Comparison of ENCODE assay signal across 8 cellular contexts in genomic region chr9:125749287-125749935, GRCh38. TPM values are rescaled to one million over a fixed set of nuclear protein-coding genes. Genes with fewer than 3 reads are reported as not detected.
A peak's percentile ranks its signal among the peaks of the same experiment; 100 is the strongest.
DNase-seq lines count a peak whose midpoint lies in the region; ATAC-seq and TF ChIP-seq lines count a peak whose summit lies in the region.

No MANE protein-coding gene starts in this region.

- H3K9me3 ChIP-seq in iPS-18c (ENCODE audit: control insufficient read depth, insufficient read depth, low read length) (no peaks in the 10 kb centered on the region), subcutaneous abdominal adipose tissue (ENCODE audit: control insufficient read depth in 5 of 5, low read length in 5 of 5) (no peaks in the 10 kb centered on the region), testis (no peaks in the 10 kb centered on the region)

- H3K4me1 ChIP-seq in subcutaneous abdominal adipose tissue (ENCODE audit: control insufficient read depth in 5 of 5, insufficient read depth in 5 of 5, low read length in 5 of 5), result peaks cover 3 to 41% (median 27%) of the 10 kb centered on the region in 5 donors
- H3K4me1 ChIP-seq in testis, result peaks cover 8% of the 10 kb centered on the region

- no peak overlapping the region for H3K27ac ChIP-seq in subcutaneous abdominal adipose tissue (ENCODE audit: low read depth, low read length)
- no peak overlapping the region for H3K27ac ChIP-seq in testis

- H3K9ac ChIP-seq in subcutaneous abdominal adipose tissue (ENCODE audit: low read length in 5 of 5), result peak overlapping the region in 1 of 5 donors; percentile 74

- H3K36me3 ChIP-seq in subcutaneous abdominal adipose tissue (ENCODE audit: control insufficient read depth in 5 of 5, insufficient read depth in 5 of 5, low read length in 5 of 5) (no peaks in the 10 kb centered on the region), testis (ENCODE audit: low read depth, missing control alignments) (no peaks in the 10 kb centered on the region)

- peaks cover 12% of the 10 kb centered on the region for H3K36me3 Mint-ChIP-seq in activated CD4-positive, alpha-beta memory T cell treated with anti-CD3 and anti-CD28 coated beads, Interleukin-2, amount 10 ng/mL, durations not matched to agents 7 days and 5 days (ENCODE audit: low read depth)
- peaks cover 9% of the 10 kb centered on the region for H3K36me3 Mint-ChIP-seq in activated CD4-positive, alpha-beta memory T cell treated with anti-CD3 and anti-CD28 coated beads for 36 hours
- H3K36me3 Mint-ChIP-seq in activated CD8-positive, alpha-beta T cell treated with anti-CD3 and anti-CD28 coated beads, Interleukin-2, amount 10 ng/mL, durations not matched to agents 7 days and 5 days (ENCODE audit: low read depth), result peaks cover 27% of the 10 kb centered on the region

- peaks cover 32% of the 10 kb centered on the region for H3K4me1 Mint-ChIP-seq in activated CD4-positive, alpha-beta memory T cell treated with anti-CD3 and anti-CD28 coated beads, Interleukin-2, amount 10 ng/mL, durations not matched to agents 7 days and 5 days
- H3K4me1 Mint-ChIP-seq in activated CD4-positive, alpha-beta memory T cell treated with anti-CD3 and anti-CD28 coated beads for 36 hours (ENCODE audit: low read depth), result peaks cover 32% of the 10 kb centered on the region
- H3K4me1 Mint-ChIP-seq in activated CD8-positive, alpha-beta T cell treated with anti-CD3 and anti-CD28 coated beads, Interleukin-2, amount 10 ng/mL, durations not matched to agents 7 days and 5 days (ENCODE audit: low read depth), result peaks cover 37% of the 10 kb centered on the region

- peaks cover 13% of the 10 kb centered on the region for H3K27me3 Mint-ChIP-seq in activated CD4-positive, alpha-beta memory T cell treated with anti-CD3 and anti-CD28 coated beads, Interleukin-2, amount 10 ng/mL, durations not matched to agents 7 days and 5 days
- no peaks in the 10 kb centered on the region for H3K27me3 Mint-ChIP-seq in activated CD4-positive, alpha-beta memory T cell treated with anti-CD3 and anti-CD28 coated beads for 36 hours
- H3K27me3 Mint-ChIP-seq in activated CD8-positive, alpha-beta T cell treated with anti-CD3 and anti-CD28 coated beads, Interleukin-2, amount 10 ng/mL, durations not matched to agents 7 days and 5 days (ENCODE audit: low read depth), result peaks cover 14% of the 10 kb centered on the region

- DNase-seq in activated CD4-positive, alpha-beta memory T cell treated with anti-CD3 and anti-CD28 coated beads, Interleukin-2, amount 10 ng/mL, durations not matched to agents 7 days and 5 days, result no peak
- DNase-seq in activated CD4-positive, alpha-beta memory T cell treated with anti-CD3 and anti-CD28 coated beads for 36 hours, result no peak
- no peak for DNase-seq in activated CD8-positive, alpha-beta T cell treated with anti-CD3 and anti-CD28 coated beads, Interleukin-2, amount 10 ng/mL, durations not matched to agents 7 days and 5 days
- DNase-seq in testis, result no peak

- H3K4me3 ChIP-seq in iPS-18c (ENCODE audit: insufficient read depth, low read depth, low read length) (peak overlapping the region; percentile 97), subcutaneous abdominal adipose tissue (ENCODE audit: low read depth in 1 of 5, low read length in 5 of 5) (peak overlapping the region in 4 of 5 donors; percentile 74 to 92 (median 80)), testis (no peak overlapping the region)

- H3K4me3 Mint-ChIP-seq in activated CD4-positive, alpha-beta memory T cell treated with anti-CD3 and anti-CD28 coated beads, Interleukin-2, amount 10 ng/mL, durations not matched to agents 7 days and 5 days, result peak overlapping the region; percentile 34
- no peak overlapping the region for H3K4me3 Mint-ChIP-seq in activated CD4-positive, alpha-beta memory T cell treated with anti-CD3 and anti-CD28 coated beads for 36 hours
- H3K4me3 Mint-ChIP-seq in activated CD8-positive, alpha-beta T cell treated with anti-CD3 and anti-CD28 coated beads, Interleukin-2, amount 10 ng/mL, durations not matched to agents 7 days and 5 days, result peak overlapping the region; percentile 84

- no peaks in the 10 kb centered on the region for H3K9me3 Mint-ChIP-seq in activated CD4-positive, alpha-beta memory T cell treated with anti-CD3 and anti-CD28 coated beads, Interleukin-2, amount 10 ng/mL, durations not matched to agents 7 days and 5 days
- H3K9me3 Mint-ChIP-seq in activated CD4-positive, alpha-beta memory T cell treated with anti-CD3 and anti-CD28 coated beads for 36 hours, result no peaks in the 10 kb centered on the region
- H3K9me3 Mint-ChIP-seq in activated CD8-positive, alpha-beta T cell treated with anti-CD3 and anti-CD28 coated beads, Interleukin-2, amount 10 ng/mL, durations not matched to agents 7 days and 5 days (ENCODE audit: insufficient read depth), result no peaks in the 10 kb centered on the region

- intact Hi-C loops in activated CD4-positive, alpha-beta memory T cell treated with anti-CD3 and anti-CD28 coated beads for 36 hours (cut with micrococcal nuclease), result loop anchor here (5.0 kb wide), 5 partner anchors 78 to 1038 kb away; no protein-coding TSS in a partner anchor
- intact Hi-C loops in testis (cut with DNase I; ENCODE audit: low total_unique reads), result no loop called here

- no peak overlapping the region for H3K27ac Mint-ChIP-seq in activated CD4-positive, alpha-beta memory T cell treated with anti-CD3 and anti-CD28 coated beads, Interleukin-2, amount 10 ng/mL, durations not matched to agents 7 days and 5 days
- H3K27ac Mint-ChIP-seq in activated CD4-positive, alpha-beta memory T cell treated with anti-CD3 and anti-CD28 coated beads for 36 hours, result no peak overlapping the region
- H3K27ac Mint-ChIP-seq in activated CD8-positive, alpha-beta T cell treated with anti-CD3 and anti-CD28 coated beads, Interleukin-2, amount 10 ng/mL, durations not matched to agents 7 days and 5 days, result no peak overlapping the region

- no peaks in the 10 kb centered on the region for H3K27me3 ChIP-seq in subcutaneous abdominal adipose tissue (ENCODE audit: control insufficient read depth in 5 of 5, insufficient read depth in 4 of 5, low read length in 5 of 5)
- H3K27me3 ChIP-seq in testis, result no peaks in the 10 kb centered on the region

- TF ChIP-seq POLR2A in testis (IDR thresholded peaks at IDR 0.05), result no peak

- no peak for ATAC-seq in activated CD8-positive, alpha-beta T cell treated with anti-CD3 and anti-CD28 coated beads, Interleukin-2, amount 10 ng/mL, durations not matched to agents 7 days and 5 days
- no peak for ATAC-seq in GM21423 (IDR thresholded peaks at IDR 0.05; ENCODE audit: unreplicated experiment)
- ATAC-seq in HG03342 (IDR thresholded peaks at IDR 0.05; ENCODE audit: unreplicated experiment), result no peak

- TF ChIP-seq CTCF in testis (IDR thresholded peaks at IDR 0.05), result no peak

- 56 to 58% methylated on average over 4 of the region's 4 CpGs for WGBS in testis, 2 donors

- POLR2A ChIA-PET in activated CD4-positive, alpha-beta memory T cell treated with anti-CD3 and anti-CD28 coated beads, Interleukin-2, amount 10 ng/mL, durations not matched to agents 7 days and 5 days (lab: Charles Lee), result interaction anchor here (1.7 kb wide), 1 partner anchor 42 kb away, joined by 8 read pairs; the partner anchor contains the start of gene MAPKAP1
- POLR2A ChIA-PET in activated CD4-positive, alpha-beta memory T cell treated with anti-CD3 and anti-CD28 coated beads for 36 hours (lab: Charles Lee), result no interaction called here
- POLR2A ChIA-PET in activated CD8-positive, alpha-beta T cell treated with anti-CD3 and anti-CD28 coated beads, Interleukin-2, amount 10 ng/mL, durations not matched to agents 7 days and 5 days (lab: Charles Lee), result no interaction called here

- CTCF ChIA-PET in activated CD4-positive, alpha-beta memory T cell treated with anti-CD3 and anti-CD28 coated beads, Interleukin-2, amount 10 ng/mL, durations not matched to agents 7 days and 5 days (lab: Charles Lee), result no interaction called here
- CTCF ChIA-PET in activated CD4-positive, alpha-beta memory T cell treated with anti-CD3 and anti-CD28 coated beads for 36 hours (lab: Charles Lee), result interaction anchor here (0.8 kb wide), 1 partner anchor 12 kb away, joined by 3 read pairs; no protein-coding TSS in a partner anchor
- CTCF ChIA-PET in activated CD8-positive, alpha-beta T cell treated with anti-CD3 and anti-CD28 coated beads, Interleukin-2, amount 10 ng/mL, durations not matched to agents 7 days and 5 days (lab: Charles Lee), result interaction anchor here (1.1 to 1.6 kb wide), 2 partner anchors 10 to 40 kb away, joined by 3 to 5 read pairs; no protein-coding TSS in a partner anchor

RNA-seq across cellular contexts. Expression of gene PBX3, which starts 2.2 kb away (rescaled TPM):
- 10 to 100 TPM; 15.9 to 16.3 TPM for total RNA-seq in activated CD4-positive, alpha-beta memory T cell treated with anti-CD3 and anti-CD28 coated beads, Interleukin-2, amount 10 ng/mL, durations not matched to agents 7 days and 5 days
- total RNA-seq in activated CD4-positive, alpha-beta memory T cell treated with anti-CD3 and anti-CD28 coated beads for 36 hours, result 10 to 100 TPM; 11.9 to 12.7 TPM
- total RNA-seq in activated CD8-positive, alpha-beta T cell treated with anti-CD3 and anti-CD28 coated beads, Interleukin-2, amount 10 ng/mL, durations not matched to agents 7 days and 5 days, result 10 to 100 TPM; 22.0 to 24.4 TPM
- total RNA-seq in testis, result 10 to 100 TPM; 48.0 to 56.1 TPM
- 21.0 TPM for polyA plus RNA-seq in testis (ENCODE audit: insufficient read depth, low read depth, low replicate concordance)

RNA-seq across cellular contexts. Expression of gene MAPKAP1, which starts 42.4 kb away (rescaled TPM):
- total RNA-seq in activated CD4-positive, alpha-beta memory T cell treated with anti-CD3 and anti-CD28 coated beads, Interleukin-2, amount 10 ng/mL, durations not matched to agents 7 days and 5 days, result 10 to 100 TPM; 47.2 to 48.0 TPM
- 10 to 100 TPM; 55.3 to 57.9 TPM for total RNA-seq in activated CD4-positive, alpha-beta memory T cell treated with anti-CD3 and anti-CD28 coated beads for 36 hours
- 10 to 100 TPM; 60.4 to 63.9 TPM for total RNA-seq in activated CD8-positive, alpha-beta T cell treated with anti-CD3 and anti-CD28 coated beads, Interleukin-2, amount 10 ng/mL, durations not matched to agents 7 days and 5 days
- total RNA-seq in testis, result 100 to 1,000 TPM; 112 to 115 TPM
- polyA plus RNA-seq in testis (ENCODE audit: insufficient read depth, low read depth, low replicate concordance), result 135 TPM

Comparison
In these comparisons a context has a peak if more than half of its experiments do, and no peak if none do; other contexts are left out.
1. H3K4me3 ChIP-seq: peak in iPS-18c (single experiment) and subcutaneous abdominal adipose tissue (4 of 5); none in testis (0 of 2).